Comparison of ENCODE assay signal across 29 cellular contexts in genomic region chr7:106374437-106374836, GRCh38.
"Had no signal": no experiment of that assay in that cellular context is flagged by ENCODE, and none has a peak within 500 bp of the region (broad histone marks: within the 10 kb centered on the region; RNA-seq: fewer than 3 reads in every experiment).

No MANE protein-coding gene starts in this region.

- H3K27ac ChIP-seq: colonic mucosa, coronary artery, dorsolateral prefrontal cortex, epithelial cell of prostate, esophagus muscularis mucosa, esophagus squamous epithelium, foreskin keratinocyte, gastrocnemius medialis, gastroesophageal sphincter, heart left ventricle, heart right ventricle had no signal

- H3K9me3 ChIP-seq: colonic mucosa, esophagus muscularis mucosa, esophagus squamous epithelium, gastrocnemius medialis, gastroesophageal sphincter, heart left ventricle, heart right ventricle had no signal

- DNase-seq: colonic mucosa; cortex of kidney; dermis blood vessel endothelial cell; dorsolateral prefrontal cortex; effector CD4-positive, alpha-beta T cell; effector CD8-positive, alpha-beta T cell; effector memory CD4-positive, alpha-beta T cell; effector memory CD8-positive, alpha-beta T cell; endodermal cell; erythroblast; esophagus squamous epithelium; foreskin fibroblast; foreskin keratinocyte; foreskin melanocyte; gastrocnemius medialis; glutamatergic neuron; head of caudate nucleus; heart left ventricle; heart right ventricle had no signal

- H3K9me3 Mint-ChIP-seq: dendritic cell treated with granulocyte-macrophage colony-stimulating factor and Interleukin-4, amounts not matched to agents 40 ng/mL and 50 ng/mL, for 4 days; effector memory CD8-positive, alpha-beta T cell; endodermal cell had no signal

- H3K4me1 ChIP-seq: colonic mucosa, foreskin keratinocyte, gastrocnemius medialis had no signal

- H3K4me3 Mint-ChIP-seq: dendritic cell treated with granulocyte-macrophage colony-stimulating factor and Interleukin-4, amounts not matched to agents 40 ng/mL and 50 ng/mL, for 4 days; effector memory CD8-positive, alpha-beta T cell; endodermal cell had no signal

- H3K27me3 ChIP-seq: colonic mucosa, dorsolateral prefrontal cortex, esophagus muscularis mucosa, esophagus squamous epithelium, gastrocnemius medialis, gastroesophageal sphincter, heart left ventricle, heart right ventricle had no signal

- H3K27me3 Mint-ChIP-seq: dendritic cell treated with granulocyte-macrophage colony-stimulating factor and Interleukin-4, amounts not matched to agents 40 ng/mL and 50 ng/mL, for 4 days; effector memory CD8-positive, alpha-beta T cell had no signal

- FAIRE-seq: colon, endometrium, endothelial cell of umbilical vein, frontal cortex had no signal

- ATAC-seq: effector memory CD8-positive, alpha-beta T cell; esophagus mucosa; foreskin keratinocyte; gastrocnemius medialis; gastroesophageal sphincter; heart left ventricle; heart right ventricle had no signal

- H3K36me3 ChIP-seq: colonic mucosa, esophagus muscularis mucosa, esophagus squamous epithelium, gastrocnemius medialis, gastroesophageal sphincter, heart left ventricle, heart right ventricle had no signal

- H3K4me3 ChIP-seq: colonic mucosa, coronary artery, dorsolateral prefrontal cortex, esophagus muscularis mucosa, esophagus squamous epithelium, gastrocnemius medialis, gastroesophageal sphincter, heart left ventricle, heart right ventricle had no signal

- H3K27ac Mint-ChIP-seq: dendritic cell treated with granulocyte-macrophage colony-stimulating factor and Interleukin-4, amounts not matched to agents 40 ng/mL and 50 ng/mL, for 4 days; effector memory CD8-positive, alpha-beta T cell; endodermal cell had no signal
